In genomic region chr7:95096123-95096395, GRCh38 we compare ENCODE assay signal across 15 cellular contexts.
"Had no signal": no experiment of that assay in that cellular context is flagged by ENCODE, and none has a peak within 500 bp of the region (broad histone marks: within the 10 kb centered on the region; RNA-seq: fewer than 3 reads in every experiment).

No MANE protein-coding gene starts in this region.

- ATAC-seq: activated CD8-positive, alpha-beta T cell treated with anti-CD3 and anti-CD28 coated beads, Interleukin-2, amount 10 ng/mL, durations not matched to agents 7 days and 5 days; left ventricle myocardium superior; natural killer cell; SK-N-SH treated with all-trans-retinoic acid at 6 μM for 48 hours had no signal

- H3K4me3 ChIP-seq: sigmoid colon, transverse colon had no signal

- H3K27ac ChIP-seq: epithelial cell of prostate, sigmoid colon, transverse colon had no signal

- DNase-seq: activated CD4-positive, alpha-beta T cell treated with anti-CD3 and anti-CD28 coated beads, Interleukin-2, amount 10 ng/mL, durations not matched to agents 24 days and 14 days; activated CD8-positive, alpha-beta T cell treated with anti-CD3 and anti-CD28 coated beads, Interleukin-2, amount 10 ng/mL, durations not matched to agents 7 days and 5 days; activated naive CD4-positive, alpha-beta T cell treated with anti-CD3 and anti-CD28 coated beads, Interleukin-2, amount 50 U/mL, for 16 hours; activated T-cell treated with anti-CD3 and anti-CD28 coated beads, Interleukin-2, amount 50 U/mL, for 24 hours; left ventricle myocardium superior; mesendoderm; natural killer cell; posterior cingulate gyrus; sigmoid colon; stimulated activated CD4-positive, alpha-beta T cell treated with anti-CD3 and anti-CD28 coated beads, Interleukin-12 subunit alpha, Interleukin-12 subunit beta, amount 100 ng/mL, for 4 hours; stimulated activated CD4-positive, alpha-beta T cell treated with anti-CD3 and anti-CD28 coated beads, Interleukin-1b, Interleukin-23, amount 100 ng/mL, for 48 hours; stimulated activated naive CD4-positive, alpha-beta T cell treated with Interleukin-2 at 50 U/mL for 16 hours; transverse colon had no signal

- H3K36me3 ChIP-seq: sigmoid colon, transverse colon had no signal

- H3K27me3 ChIP-seq: sigmoid colon, transverse colon had no signal
